29 cellular contexts compared by ENCODE assay signal in the genomic region with DNA sequence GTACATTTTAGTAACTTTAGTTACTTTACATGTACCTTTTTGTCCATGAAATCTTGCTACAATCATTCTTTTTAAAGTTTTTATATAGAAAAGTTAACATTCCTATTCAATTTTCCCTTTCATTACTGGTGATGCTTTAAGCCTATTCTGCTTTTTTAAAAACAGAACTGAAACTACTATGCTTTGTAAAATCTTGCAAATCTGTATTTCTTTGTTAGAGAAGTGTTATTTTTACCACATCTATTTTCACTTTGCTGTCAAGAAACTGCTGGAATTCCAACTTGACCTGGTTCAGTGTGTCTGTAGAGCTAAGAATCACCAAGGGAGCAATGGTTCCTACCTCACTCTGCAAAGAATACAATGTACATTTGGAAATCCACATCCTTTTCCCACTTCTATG. TPM values are rescaled to one million over a fixed set of nuclear protein-coding genes. Genes with fewer than 3 reads are reported as not detected.
DNase-seq lines count a peak whose midpoint lies in the region; ATAC-seq, FAIRE-seq and TF ChIP-seq lines count a peak whose summit lies in the region.
"Had no signal": no experiment of that assay in that cellular context is flagged by ENCODE, and none has a peak within 500 bp of the region (broad histone marks: within the 10 kb centered on the region; RNA-seq: fewer than 3 reads in every experiment).

No MANE protein-coding gene starts in this region.

- no peak overlapping the region for H3K4me3 ChIP-seq in BLaER1 treated with 17β-estradiol and CSF1 and Interleukin-3, amounts not matched to agents 10 nM and 100 nM
- H3K4me3 ChIP-seq in kidney (ENCODE audit: low read length in 2 of 2) (no peak overlapping the region), ovary (no peak overlapping the region)
- H3K4me3 ChIP-seq: SJSA1 had no signal

- TF ChIP-seq POLR2A in ovary (IDR thresholded peaks at IDR 0.05), result no peak

- no peak for DNase-seq in COLO668 (lab: John Stamatoyannopoulos, UW; ENCODE audit: unreplicated experiment)
- no peak for DNase-seq in kidney
- no peak for DNase-seq in ovary
- DNase-seq: 8988T; activated CD4-positive, alpha-beta T cell treated with anti-CD3 and anti-CD28 coated beads for 36 hours; activated effector memory CD4-positive, alpha-beta T cell treated with anti-CD3 and anti-CD28 coated beads, Interleukin-2, amount 50 U/mL, for 16 hours; activated naive CD8-positive, alpha-beta T cell treated with anti-CD3 and anti-CD28 coated beads, Interleukin-2, amount 10 ng/mL, durations not matched to agents 7 days and 5 days; AML-193; caudate nucleus; GDM1; left ventricle myocardium superior; midbrain; natural killer cell; NCI-H1092 treated with DMSO at 0.1 percent for 48 hours; NCI-H1930; NCI-H446 treated with DMSO at 0.1 percent for 48 hours; small intestine; stimulated activated CD4-positive, alpha-beta T cell treated with anti-CD3 and anti-CD28 coated beads, Interleukin-1b, Interleukin-23, amount 100 ng/mL, for 48 hours had no signal

- TF ChIP-seq CTCF in kidney (IDR thresholded peaks at IDR 0.05; ENCODE audit: borderline replicate concordance, extremely low read depth, insufficient read depth), result no peak
- no peak for TF ChIP-seq CTCF in ovary (IDR thresholded peaks at IDR 0.05)

- H3K36me3 ChIP-seq in BLaER1 treated with 17β-estradiol and CSF1 and Interleukin-3, amounts not matched to agents 10 nM and 100 nM, result no peaks in the 10 kb centered on the region
- H3K36me3 ChIP-seq in kidney (ENCODE audit: control insufficient read depth in 1 of 2, insufficient read depth in 2 of 2, low read length in 2 of 2) (no peaks in the 10 kb centered on the region), ovary (no peaks in the 10 kb centered on the region)
- H3K36me3 ChIP-seq: SJSA1 had no signal

- no peak for FAIRE-seq in kidney (lab: Jason Lieb, UNC)
- FAIRE-seq: astrocyte, HepG2, small intestine had no signal

- peaks cover 0 to 21% (median 7%) of the 10 kb centered on the region in 10 experiments; a peak in 11 of 20 replicates for H3K4me1 ChIP-seq in BLaER1 treated with 17β-estradiol and CSF1 and Interleukin-3, amounts not matched to agents 10 nM and 100 nM
- H3K4me1 ChIP-seq in kidney (ENCODE audit: control insufficient read depth in 1 of 2, insufficient read depth in 1 of 2, low read depth in 1 of 2, low read length in 2 of 2) (no peaks in the 10 kb centered on the region), ovary (ENCODE audit: insufficient read depth) (no peaks in the 10 kb centered on the region)

- peak overlapping the region in 6 of 11 experiments; percentile 35 to 83 (median 48); a peak in 9 of 22 replicates for H3K4me2 ChIP-seq in BLaER1 treated with 17β-estradiol and CSF1 and Interleukin-3, amounts not matched to agents 10 nM and 100 nM

- H3K9ac ChIP-seq in BLaER1 treated with 17β-estradiol and CSF1 and Interleukin-3, amounts not matched to agents 10 nM and 100 nM, result no peak overlapping the region
- H3K9ac ChIP-seq in kidney (ENCODE audit: low read length in 2 of 2), result no peak overlapping the region

- ATAC-seq in GM18867 (IDR thresholded peaks at IDR 0.05; ENCODE audit: unreplicated experiment), result peak; percentile 90
- ATAC-seq in HG02610 (IDR thresholded peaks at IDR 0.05; ENCODE audit: unreplicated experiment), result peak; percentile 46
- peak; percentile 44 for ATAC-seq in HG03469 (IDR thresholded peaks at IDR 0.05; ENCODE audit: unreplicated experiment)
- no peak for ATAC-seq in GM18873 (IDR thresholded peaks at IDR 0.05; ENCODE audit: low FRiP score, unreplicated experiment)
- ATAC-seq: activated CD4-positive, alpha-beta T cell treated with anti-CD3 and anti-CD28 coated beads for 36 hours; HCT116; HepG2; left ventricle myocardium superior; natural killer cell; Panc1 had no signal

- intact Hi-C loops in kidney (cut with DNase I) (no loop called here), ovary (cut with DNase I) (no loop called here)

- H4K20me1 ChIP-seq in BLaER1 treated with 17β-estradiol and CSF1 and Interleukin-3, amounts not matched to agents 10 nM and 100 nM, result no peaks in the 10 kb centered on the region

- no peaks in the 10 kb centered on the region for H3K27me3 ChIP-seq in BLaER1 treated with 17β-estradiol and CSF1 and Interleukin-3, amounts not matched to agents 10 nM and 100 nM
- no peaks in the 10 kb centered on the region for H3K27me3 ChIP-seq in ovary
- H3K27me3 ChIP-seq: SJSA1 had no signal

- peaks cover 0 to 3% (median 0%) of the 10 kb centered on the region in 11 experiments; a peak in 3 of 22 replicates for H3K9me3 ChIP-seq in BLaER1 treated with 17β-estradiol and CSF1 and Interleukin-3, amounts not matched to agents 10 nM and 100 nM (replicated peaks in 1 of 11)
- H3K9me3 ChIP-seq in kidney (ENCODE audit: control insufficient read depth in 1 of 2, low read length in 2 of 2) (no peaks in the 10 kb centered on the region), ovary (no peaks in the 10 kb centered on the region)
- H3K9me3 ChIP-seq: SJSA1 had no signal

- peak overlapping the region in 1 of 11 experiments; percentile 12; a peak in 1 of 22 replicates for H3K27ac ChIP-seq in BLaER1 treated with 17β-estradiol and CSF1 and Interleukin-3, amounts not matched to agents 10 nM and 100 nM
- no peak overlapping the region for H3K27ac ChIP-seq in kidney (ENCODE audit: low read depth in 2 of 2, low read length in 2 of 2)
- H3K27ac ChIP-seq in ovary, result no peak overlapping the region
- H3K27ac ChIP-seq: HL-60, SJSA1 had no signal

- no peak for TF ChIP-seq EP300 in ovary (IDR thresholded peaks at IDR 0.05)

RNA-seq across cellular contexts. Expression of gene SAMD5, which starts 21.8 kb away (rescaled TPM):
- total RNA-seq in kidney, result 9.2 TPM
- 11.1 TPM for polyA plus RNA-seq in kidney (ENCODE audit: insufficient read depth, low read depth, low replicate concordance)
- total RNA-seq in ovary, result 1 to 10 TPM in 4 of 7 donors, under 1 TPM in 3; 0.13 to 3.9 (median 1.3) TPM
- 1 to 10 TPM; 1.7 to 1.9 TPM for polyA plus RNA-seq in ovary
- total RNA-seq: activated naive CD8-positive, alpha-beta T cell treated with anti-CD3 and anti-CD28 coated beads, Interleukin-2, amount 10 ng/mL, durations not matched to agents 7 days and 5 days; natural killer cell had no signal
